ENCODE assay signal across 20 cellular contexts in genomic region chr12:29980304-29980703, GRCh38.
DNase-seq lines count a peak whose midpoint lies in the region; ATAC-seq and TF ChIP-seq lines count a peak whose summit lies in the region.
"Had no signal": no experiment of that assay in that cellular context is flagged by ENCODE, and none has a peak within 500 bp of the region (broad histone marks: within the 10 kb centered on the region; RNA-seq: fewer than 3 reads in every experiment).

No MANE protein-coding gene starts in this region.

- TF ChIP-seq POLR2A in adrenal gland (IDR thresholded peaks at IDR 0.05) = no peak

- peak; percentile 40 for DNase-seq in M059J (ENCODE audit: low read depth)
- peak; percentile 81 for DNase-seq in PC-3
- peak; percentile 14 for DNase-seq in fibroblast of villous mesenchyme (ENCODE audit: low read depth)
- DNase-seq in adrenal gland = no peak
- no peak for DNase-seq in activated naive CD8-positive, alpha-beta T cell treated with anti-CD3 and anti-CD28 coated beads for 36 hours
- no peak for DNase-seq in nephron progenitor cell
- DNase-seq: CD8-positive, alpha-beta T cell; DMS 273 treated with DMSO at 0.1 percent for 48 hours; DMS53; DND-41; EL; GOT3; H7; HFFc6 had no signal

- no TSS peak for BruUV-seq in PC-3 (replicated peaks; lab: Mats Ljungman, UMichigan)

- H3K9me2 ChIP-seq in PC-3 (replicated peaks; ENCODE audit: low read length) = no peaks in the 10 kb centered on the region

- H3K36me3 ChIP-seq in PC-3 (ENCODE audit: low read depth, low read length) (no peaks in the 10 kb centered on the region), adrenal gland (replicated peaks in 1 of 2) (no peaks in the 10 kb centered on the region)
- H3K36me3 ChIP-seq: BLaER1 treated with 17β-estradiol and CSF1 and Interleukin-3, amounts not matched to agents 10 nM and 100 nM had no signal

- H3F3A ChIP-seq in PC-3 (ENCODE audit: low read length, unreplicated experiment) = no peaks in the 10 kb centered on the region

- POLR2A ChIA-PET in PC-3 (lab: Charles Lee; ENCODE audit: unreplicated experiment) = no interaction called here

- H2AFZ ChIP-seq in PC-3 (ENCODE audit: low read length) = peak overlapping the region; percentile 60; the same call in 1 of the 2 replicates

- no peak overlapping the region for H3K4me3 Mint-ChIP-seq in activated naive CD8-positive, alpha-beta T cell treated with anti-CD3 and anti-CD28 coated beads for 36 hours
- no peak overlapping the region for H3K4me3 Mint-ChIP-seq in nephron progenitor cell
- H3K4me3 Mint-ChIP-seq: B cell; CD8-positive, alpha-beta T cell; HFFc6 had no signal

- H3K4me3 ChIP-seq in PC-3 (ENCODE audit: low read length) = peak overlapping the region; percentile 34; the same call in 1 of the 2 replicates
- no peak overlapping the region for H3K4me3 ChIP-seq in fibroblast of villous mesenchyme (ENCODE audit: low read depth, low read length)
- H3K4me3 ChIP-seq in adrenal gland = no peak overlapping the region
- H3K4me3 ChIP-seq: BLaER1 treated with 17β-estradiol and CSF1 and Interleukin-3, amounts not matched to agents 10 nM and 100 nM; K562 had no signal

- peaks cover 19% of the 10 kb centered on the region for H3K4me1 ChIP-seq in PC-3 (ENCODE audit: insufficient read depth, low read length)
- H3K4me1 ChIP-seq in adrenal gland (replicated peaks in 1 of 2) = no peaks in the 10 kb centered on the region
- H3K4me1 ChIP-seq: BLaER1 treated with 17β-estradiol and CSF1 and Interleukin-3, amounts not matched to agents 10 nM and 100 nM had no signal

- H3K79me2 ChIP-seq in PC-3 (ENCODE audit: low read length) = no peaks in the 10 kb centered on the region

- H3K27ac ChIP-seq in PC-3 (ENCODE audit: low read length) (peak overlapping the region; percentile 88), adrenal gland (no peak overlapping the region)
- H3K27ac ChIP-seq: BLaER1 treated with 17β-estradiol and CSF1 and Interleukin-3, amounts not matched to agents 10 nM and 100 nM; HL-60 had no signal

- H3K27me3 Mint-ChIP-seq in activated naive CD8-positive, alpha-beta T cell treated with anti-CD3 and anti-CD28 coated beads for 36 hours = no peaks in the 10 kb centered on the region
- no peaks in the 10 kb centered on the region for H3K27me3 Mint-ChIP-seq in nephron progenitor cell (ENCODE audit: low read depth, poor library complexity)
- H3K27me3 Mint-ChIP-seq: B cell had no signal

- intact Hi-C loops in PC-3 (cut with micrococcal nuclease) = loop anchor here (5.0 kb wide), 1 partner anchor 152 kb away; no protein-coding TSS in a partner anchor
- intact Hi-C loops in adrenal gland (cut with DNase I) = no loop called here

- no peaks in the 10 kb centered on the region for H4K20me1 ChIP-seq in PC-3 (ENCODE audit: low read length)
- H4K20me1 ChIP-seq: BLaER1 treated with 17β-estradiol and CSF1 and Interleukin-3, amounts not matched to agents 10 nM and 100 nM had no signal

- ATAC-seq in HG02981 (IDR thresholded peaks at IDR 0.05; ENCODE audit: unreplicated experiment) (peak; percentile 56), PC-3 (peak; percentile 96)
- ATAC-seq: CD8-positive, alpha-beta T cell; HCT116; K562 had no signal

- H3K4me2 ChIP-seq in PC-3 (ENCODE audit: low read length) = peak overlapping the region; percentile 60
- H3K4me2 ChIP-seq: BLaER1 treated with 17β-estradiol and CSF1 and Interleukin-3, amounts not matched to agents 10 nM and 100 nM had no signal

- CTCF ChIA-PET in PC-3 (lab: Charles Lee) = no interaction called here

- H3K4me1 Mint-ChIP-seq in activated naive CD8-positive, alpha-beta T cell treated with anti-CD3 and anti-CD28 coated beads for 36 hours = no peaks in the 10 kb centered on the region
- H3K4me1 Mint-ChIP-seq in nephron progenitor cell = peaks cover 6% of the 10 kb centered on the region
- H3K4me1 Mint-ChIP-seq: B cell had no signal

- no peaks in the 10 kb centered on the region for H3K36me3 Mint-ChIP-seq in activated naive CD8-positive, alpha-beta T cell treated with anti-CD3 and anti-CD28 coated beads for 36 hours
- no peaks in the 10 kb centered on the region for H3K36me3 Mint-ChIP-seq in nephron progenitor cell (ENCODE audit: low read depth)
- H3K36me3 Mint-ChIP-seq: CD8-positive, alpha-beta T cell had no signal

- peaks cover 7% of the 10 kb centered on the region for H3K9me3 Mint-ChIP-seq in activated naive CD8-positive, alpha-beta T cell treated with anti-CD3 and anti-CD28 coated beads for 36 hours
- no peaks in the 10 kb centered on the region for H3K9me3 Mint-ChIP-seq in nephron progenitor cell

- no peaks in the 10 kb centered on the region for H3K9me3 ChIP-seq in PC-3 (ENCODE audit: low read length)
- H3K9me3 ChIP-seq in adrenal gland (replicated peaks in 1 of 3) = no peaks in the 10 kb centered on the region

- peak overlapping the region; percentile 14; the same call in 1 of the 2 replicates for H3K9ac ChIP-seq in PC-3 (ENCODE audit: low read length)
- H3K9ac ChIP-seq: BLaER1 treated with 17β-estradiol and CSF1 and Interleukin-3, amounts not matched to agents 10 nM and 100 nM had no signal

- H3K27me3 ChIP-seq in PC-3 (ENCODE audit: low read length) = no peaks in the 10 kb centered on the region
- H3K27me3 ChIP-seq in adrenal gland = no peaks in the 10 kb centered on the region
- H3K27me3 ChIP-seq: BLaER1 treated with 17β-estradiol and CSF1 and Interleukin-3, amounts not matched to agents 10 nM and 100 nM had no signal

- H3K27ac Mint-ChIP-seq in activated naive CD8-positive, alpha-beta T cell treated with anti-CD3 and anti-CD28 coated beads for 36 hours = no peak overlapping the region
- no peak overlapping the region for H3K27ac Mint-ChIP-seq in nephron progenitor cell
- H3K27ac Mint-ChIP-seq: B cell; CD8-positive, alpha-beta T cell; HFFc6 had no signal

- TF ChIP-seq CTCF in PC-3 (conservative IDR thresholded peaks at IDR 0.05; ENCODE audit: low read depth, low read length) = no peak
- TF ChIP-seq CTCF in fibroblast of villous mesenchyme (IDR thresholded peaks at IDR 0.05; ENCODE audit: insufficient read depth, low read depth, low read length) = no peak
- TF ChIP-seq CTCF in adrenal gland (IDR thresholded peaks at IDR 0.05) = no peak
- no peak for TF ChIP-seq CTCF in nephron progenitor cell (IDR thresholded peaks at IDR 0.05)

Comparison
In these comparisons a context has a peak if more than half of its experiments do, and no peak if none do; other contexts are left out.
1. DNase-seq: peak in M059J (single experiment), PC-3 (single experiment) and fibroblast of villous mesenchyme (single experiment); none in adrenal gland (0 of 7), activated naive CD8-positive, alpha-beta T cell treated with anti-CD3 and anti-CD28 coated beads for 36 hours (single experiment) and nephron progenitor cell (single experiment).